Comparison of ENCODE assay signal across 24 cellular contexts in the genomic region with DNA sequence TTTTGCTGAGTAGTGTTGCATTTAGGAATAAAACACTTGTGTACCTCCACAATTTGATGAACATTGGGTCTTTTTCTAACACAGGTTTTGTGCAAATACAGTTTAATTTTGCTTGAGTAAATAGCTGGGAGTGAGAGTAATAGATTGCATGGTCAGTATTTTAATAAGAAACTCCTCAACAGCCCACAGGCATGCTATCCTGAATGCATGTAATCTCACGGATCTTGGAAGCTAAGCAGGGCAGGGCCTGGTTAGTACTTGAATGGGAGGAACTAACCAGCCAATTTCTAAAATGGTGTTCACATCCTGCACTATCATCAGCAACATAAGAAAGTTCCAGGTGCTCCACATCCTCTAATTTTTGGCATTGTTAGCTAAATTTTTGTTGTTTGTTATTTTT.
DNase-seq lines count a peak whose midpoint lies in the region; ATAC-seq and TF ChIP-seq lines count a peak whose summit lies in the region.
"Had no signal": no experiment of that assay in that cellular context is flagged by ENCODE, and none has a peak within 500 bp of the region (broad histone marks: within the 10 kb centered on the region; RNA-seq: fewer than 3 reads in every experiment).

No MANE protein-coding gene starts in this region.

- BruUV-seq in PC-9 (replicated peaks; lab: Mats Ljungman, UMichigan) = no TSS peak

- H3K27ac ChIP-seq in PC-9 = no peak overlapping the region
- H3K27ac ChIP-seq: HL-60 had no signal

- CTCF ChIA-PET in PC-9 (lab: Charles Lee) = no interaction called here

- no peaks in the 10 kb centered on the region for H3K36me3 ChIP-seq in PC-9 (ENCODE audit: low read depth)

- H3K9me3 ChIP-seq in PC-9 (ENCODE audit: insufficient read depth, low read depth) = no peaks in the 10 kb centered on the region

- no peak for ATAC-seq in HG03521 (IDR thresholded peaks at IDR 0.05; ENCODE audit: unreplicated experiment)
- no peak for ATAC-seq in GM21737 (IDR thresholded peaks at IDR 0.05; ENCODE audit: unreplicated experiment)
- ATAC-seq: HCT116, PC-3 had no signal

- H2AFZ ChIP-seq in PC-9 = no peak overlapping the region

- no peaks in the 10 kb centered on the region for H3K4me1 ChIP-seq in PC-9 (replicated peaks; ENCODE audit: insufficient read depth)

- no peaks in the 10 kb centered on the region for H3K79me2 ChIP-seq in PC-9 (ENCODE audit: low read depth)

- intact Hi-C loops in PC-9 (cut with micrococcal nuclease; ENCODE audit: unreplicated experiment) = no loop called here

- DNase-seq in ELR (ENCODE audit: low read depth) = peak; percentile 8
- peak; percentile 30 for DNase-seq in SK-N-DZ (ENCODE audit: low spot score)
- DNase-seq in epithelial cell of esophagus (ENCODE audit: low read depth) = peak; percentile 0
- no peak for DNase-seq in NCI-H1105 treated with DMSO at 0.1 percent for 48 hours (lab: John Stamatoyannopoulos, UW)
- no peak for DNase-seq in PC-9
- DNase-seq: CD8-positive, alpha-beta memory T cell; DND-41; GOT3; Kasumi-1; NCI-H1092 treated with DMSO at 0.1 percent for 48 hours; NCI-H1436 treated with DMSO at 0.1 percent for 48 hours; NCI-H2029; NCI-H446; NCI-H526; NCI-H82; NK-92 treated with Interleukin-12 subunit alpha and Interleukin-12 subunit beta, amount 100 ng/mL, for 24 hours; PC-3; RPMI8226; SHP77; T-helper 1 cell had no signal

- no peaks in the 10 kb centered on the region for H4K20me1 ChIP-seq in PC-9 (ENCODE audit: insufficient read depth)

- POLR2A ChIA-PET in PC-9 (lab: Charles Lee; ENCODE audit: unreplicated experiment) = no interaction called here

- no peaks in the 10 kb centered on the region for H3K27me3 ChIP-seq in PC-9 (ENCODE audit: insufficient read depth, low read depth)

- no peaks in the 10 kb centered on the region for H3K9me2 ChIP-seq in PC-9 (ENCODE audit: insufficient read depth)

- no peak overlapping the region for H3K4me2 ChIP-seq in PC-9

- H3K4me3 ChIP-seq in epithelial cell of esophagus (ENCODE audit: low read length) = no peak overlapping the region
- H3K4me3 ChIP-seq in PC-9 = no peak overlapping the region

- H3F3A ChIP-seq in PC-9 (ENCODE audit: insufficient read depth, low read depth) = no peaks in the 10 kb centered on the region

- no peak for TF ChIP-seq CTCF in epithelial cell of esophagus (IDR thresholded peaks at IDR 0.05; ENCODE audit: insufficient read depth, low read depth, low read length, missing control alignments)
- TF ChIP-seq CTCF in PC-9 (conservative IDR thresholded peaks at IDR 0.05) = no peak

Comparison
In these comparisons a context has a peak if more than half of its experiments do, and no peak if none do; other contexts are left out.
1. DNase-seq: peak in ELR (single experiment), SK-N-DZ (single experiment) and epithelial cell of esophagus (single experiment); none in NCI-H1105 treated with DMSO at 0.1 percent for 48 hours (single experiment) and PC-9 (0 of 2).